ENCODE assay signal across 1 cellular context in genomic region chr19:55087542-55087935, GRCh38.
TF ChIP-seq lines count a peak whose summit lies in the region.

No MANE protein-coding gene starts in this region.

TF ChIP-seq in GM12878, 131 proteins besides CTCF, POLR2A, EP300 and RAD21:
- TF ChIP-seq SIN3A (IDR thresholded peaks at IDR 0.05; ENCODE audit: low read depth, low read length) (no peak), RBBP5 (conservative IDR thresholded peaks at IDR 0.05) (no peak), MYC (IDR thresholded peaks at IDR 0.05; ENCODE audit: insufficient read depth, insufficient read length, insufficient replicate concordance, low read length, severe bottlenecking) (no peak), ZNF687 (IDR thresholded peaks at IDR 0.05) (no peak), WRNIP1 (IDR thresholded peaks at IDR 0.05; ENCODE audit: borderline replicate concordance, low read depth, low read length) (no peak), PRDM15 (CRISPR knock-in tag; IDR thresholded peaks at IDR 0.05) (no peak), SMAD1 (IDR thresholded peaks at IDR 0.05; ENCODE audit: low read depth, partially characterized antibody) (no peak)
